28 cellular contexts compared by ENCODE assay signal in genomic region chr3:62462790-62463186, GRCh38.
"Had no signal": no experiment of that assay in that cellular context is flagged by ENCODE, and none has a peak within 500 bp of the region (broad histone marks: within the 10 kb centered on the region; RNA-seq: fewer than 3 reads in every experiment).

No MANE protein-coding gene starts in this region.

- H3K4me3 ChIP-seq: stomach, suprapubic skin, testis, thoracic aorta, thyroid gland, tibial artery, tibial nerve, transverse colon, upper lobe of left lung, upper lobe of right lung, uterus, vagina had no signal

- H3K27ac ChIP-seq: stomach, suprapubic skin, testis, thoracic aorta, thyroid gland, tibial artery, tibial nerve, transverse colon, upper lobe of left lung, upper lobe of right lung, uterus, vagina had no signal

- H3K9me3 ChIP-seq: stomach, suprapubic skin, testis, thoracic aorta, thyroid gland, tibial artery, tibial nerve, transverse colon, upper lobe of left lung, upper lobe of right lung, uterus, vagina had no signal

- H3K4me1 Mint-ChIP-seq: stimulated activated effector memory CD8-positive, alpha-beta T cell treated with anti-CD3 and anti-CD28 coated beads, Interleukin-12 subunit alpha, Interleukin-12 subunit beta, amount 100 ng/mL, for 72 hours; stimulated activated memory B cell treated with anti-CD40 and anti-IgM and Interleukin-4, amounts not matched to agents 10 μg/mL and 1 μg/mL and 100 μg/mL, for 72 hours; stimulated activated naive B cell treated with anti-CD40 and anti-IgM and Interleukin-4, amounts not matched to agents 10 μg/mL and 1 μg/mL and 100 μg/mL, for 72 hours; stimulated activated naive CD8-positive, alpha-beta T cell treated with anti-CD3 and anti-CD28 coated beads, Interleukin-15, amount 100 ng/mL, for 72 hours had no signal

- H3K9me3 Mint-ChIP-seq: stimulated activated memory B cell treated with anti-CD40 and anti-IgM and Interleukin-4, amounts not matched to agents 10 μg/mL and 1 μg/mL and 100 μg/mL, for 72 hours; stimulated activated naive B cell treated with anti-CD40 and anti-IgM and Interleukin-4, amounts not matched to agents 10 μg/mL and 1 μg/mL and 100 μg/mL, for 72 hours; stimulated activated naive CD8-positive, alpha-beta T cell treated with anti-CD3 and anti-CD28 coated beads, Interleukin-15, amount 100 ng/mL, for 72 hours; stimulated activated naive CD8-positive, alpha-beta T cell treated with anti-CD3 and anti-CD28 coated beads, Interleukin-15, Interleukin-2, amounts not matched to agents 100 ng/mL and 50 ng/mL, for 24 hours; type B pancreatic cell had no signal

- H3K4me3 Mint-ChIP-seq: stimulated activated effector memory CD8-positive, alpha-beta T cell treated with anti-CD3 and anti-CD28 coated beads, Interleukin-12 subunit alpha, Interleukin-12 subunit beta, amount 100 ng/mL, for 72 hours; stimulated activated memory B cell treated with anti-CD40 and anti-IgM and Interleukin-4, amounts not matched to agents 10 μg/mL and 1 μg/mL and 100 μg/mL, for 72 hours; stimulated activated naive B cell treated with anti-CD40 and anti-IgM and Interleukin-4, amounts not matched to agents 10 μg/mL and 1 μg/mL and 100 μg/mL, for 72 hours; stimulated activated naive CD8-positive, alpha-beta T cell treated with anti-CD3 and anti-CD28 coated beads, Interleukin-15, amount 100 ng/mL, for 72 hours; stimulated activated naive CD8-positive, alpha-beta T cell treated with anti-CD3 and anti-CD28 coated beads, Interleukin-15, Interleukin-2, amounts not matched to agents 100 ng/mL and 50 ng/mL, for 24 hours; type B pancreatic cell had no signal

- ATAC-seq: stimulated activated effector memory CD8-positive, alpha-beta T cell treated with anti-CD3 and anti-CD28 coated beads, Interleukin-12 subunit alpha, Interleukin-12 subunit beta, amount 100 ng/mL, for 72 hours; stimulated activated memory B cell treated with anti-CD40 and anti-IgM and Interleukin-4, amounts not matched to agents 10 μg/mL and 1 μg/mL and 100 μg/mL, for 72 hours; stimulated activated naive B cell treated with anti-CD40 and anti-IgM and Interleukin-4, amounts not matched to agents 10 μg/mL and 1 μg/mL and 100 μg/mL, for 72 hours; stimulated activated naive CD8-positive, alpha-beta T cell treated with anti-CD3 and anti-CD28 coated beads, Interleukin-15, amount 100 ng/mL, for 72 hours; stimulated activated naive CD8-positive, alpha-beta T cell treated with anti-CD3 and anti-CD28 coated beads, Interleukin-15, Interleukin-2, amounts not matched to agents 100 U/mL and 50 U/mL, for 24 hours; upper lobe of right lung had no signal

- H3K36me3 ChIP-seq: stomach, suprapubic skin, thoracic aorta, thyroid gland, tibial artery, tibial nerve, transverse colon, upper lobe of left lung, upper lobe of right lung, uterus, vagina had no signal

- DNase-seq: stimulated activated CD4-positive, alpha-beta T cell treated with anti-CD3 and anti-CD28 coated beads, Interleukin-2, amount 100 ng/mL, for 48 hours; stimulated activated CD4-positive, alpha-beta T cell treated with anti-CD3 and anti-CD28 coated beads, Interleukin-4, amount 100 ng/mL, for 1 hour; stimulated activated CD4-positive, alpha-beta T cell treated with anti-CD3 and anti-CD28 coated beads, Interleukin-4, amount 100 ng/mL, for 24 hours; stimulated activated CD4-positive, alpha-beta T cell treated with anti-CD3 and anti-CD28 coated beads, Interleukin-4, amount 100 ng/mL, for 4 hours; stimulated activated CD8-positive, alpha-beta memory T cell treated with anti-CD3 and anti-CD28 coated beads, Interleukin-4, amount 100 ng/mL, for 48 hours; stimulated activated naive B cell treated with anti-CD40 and anti-IgM and Interleukin-4, amounts not matched to agents 10 μg/mL and 1 μg/mL and 100 μg/mL, for 72 hours; stimulated activated naive CD4-positive, alpha-beta T cell; stimulated activated naive CD4-positive, alpha-beta T cell treated with Interleukin-2 at 50 U/mL for 16 hours; stimulated activated naive CD8-positive, alpha-beta T cell treated with anti-CD3 and anti-CD28 coated beads, Interleukin-15, amount 100 ng/mL, for 72 hours; stimulated activated naive CD8-positive, alpha-beta T cell treated with anti-CD3 and anti-CD28 coated beads, Interleukin-15, Interleukin-2, amounts not matched to agents 100 U/mL and 50 U/mL, for 24 hours; stomach; substantia nigra; testis; thyroid gland; tibial artery; transverse colon; trophoblast cell; upper lobe of right lung; uterus had no signal

- H3K27ac Mint-ChIP-seq: stimulated activated effector memory CD8-positive, alpha-beta T cell treated with anti-CD3 and anti-CD28 coated beads, Interleukin-12 subunit alpha, Interleukin-12 subunit beta, amount 100 ng/mL, for 72 hours; stimulated activated memory B cell treated with anti-CD40 and anti-IgM and Interleukin-4, amounts not matched to agents 10 μg/mL and 1 μg/mL and 100 μg/mL, for 72 hours; stimulated activated naive B cell treated with anti-CD40 and anti-IgM and Interleukin-4, amounts not matched to agents 10 μg/mL and 1 μg/mL and 100 μg/mL, for 72 hours; stimulated activated naive CD8-positive, alpha-beta T cell treated with anti-CD3 and anti-CD28 coated beads, Interleukin-15, amount 100 ng/mL, for 72 hours; stimulated activated naive CD8-positive, alpha-beta T cell treated with anti-CD3 and anti-CD28 coated beads, Interleukin-15, Interleukin-2, amounts not matched to agents 100 ng/mL and 50 ng/mL, for 24 hours; type B pancreatic cell had no signal

- H3K36me3 Mint-ChIP-seq: stimulated activated effector memory CD8-positive, alpha-beta T cell treated with anti-CD3 and anti-CD28 coated beads, Interleukin-12 subunit alpha, Interleukin-12 subunit beta, amount 100 ng/mL, for 72 hours; stimulated activated memory B cell treated with anti-CD40 and anti-IgM and Interleukin-4, amounts not matched to agents 10 μg/mL and 1 μg/mL and 100 μg/mL, for 72 hours; stimulated activated naive B cell treated with anti-CD40 and anti-IgM and Interleukin-4, amounts not matched to agents 10 μg/mL and 1 μg/mL and 100 μg/mL, for 72 hours; type B pancreatic cell had no signal

- H3K27me3 ChIP-seq: stomach, suprapubic skin, testis, thyroid gland, tibial artery, tibial nerve, transverse colon, upper lobe of left lung, upper lobe of right lung, uterus, vagina had no signal

- H3K27me3 Mint-ChIP-seq: stimulated activated memory B cell treated with anti-CD40 and anti-IgM and Interleukin-4, amounts not matched to agents 10 μg/mL and 1 μg/mL and 100 μg/mL, for 72 hours; stimulated activated naive B cell treated with anti-CD40 and anti-IgM and Interleukin-4, amounts not matched to agents 10 μg/mL and 1 μg/mL and 100 μg/mL, for 72 hours; stimulated activated naive CD8-positive, alpha-beta T cell treated with anti-CD3 and anti-CD28 coated beads, Interleukin-15, Interleukin-2, amounts not matched to agents 100 ng/mL and 50 ng/mL, for 24 hours had no signal

- H3K4me1 ChIP-seq: stomach, suprapubic skin, testis, thyroid gland, transverse colon, upper lobe of left lung, upper lobe of right lung, uterus, vagina had no signal
